1 cellular context compared by ENCODE assay signal in the genomic region with DNA sequence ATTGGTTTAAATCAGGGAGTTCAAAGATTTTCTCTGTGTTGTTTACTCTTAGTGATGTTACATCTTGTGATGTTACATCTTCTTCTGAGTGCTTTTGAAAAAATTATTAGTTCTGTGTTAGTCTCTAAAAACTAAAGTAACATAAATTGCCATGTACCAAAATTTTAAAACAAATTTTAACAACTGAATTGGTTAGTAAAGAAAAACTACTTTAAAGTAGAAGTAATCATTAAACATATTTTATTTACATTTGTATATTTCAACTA.
TF ChIP-seq lines count a peak whose summit lies in the region.

No MANE protein-coding gene starts in this region.

TF ChIP-seq in HepG2, 621 proteins besides CTCF, POLR2A, EP300 and RAD21:
- TF ChIP-seq SNAI1 (CRISPR knock-in tag; IDR thresholded peaks at IDR 0.05; ENCODE audit: borderline replicate concordance): no peak
- TF ChIP-seq, protein P1, sequence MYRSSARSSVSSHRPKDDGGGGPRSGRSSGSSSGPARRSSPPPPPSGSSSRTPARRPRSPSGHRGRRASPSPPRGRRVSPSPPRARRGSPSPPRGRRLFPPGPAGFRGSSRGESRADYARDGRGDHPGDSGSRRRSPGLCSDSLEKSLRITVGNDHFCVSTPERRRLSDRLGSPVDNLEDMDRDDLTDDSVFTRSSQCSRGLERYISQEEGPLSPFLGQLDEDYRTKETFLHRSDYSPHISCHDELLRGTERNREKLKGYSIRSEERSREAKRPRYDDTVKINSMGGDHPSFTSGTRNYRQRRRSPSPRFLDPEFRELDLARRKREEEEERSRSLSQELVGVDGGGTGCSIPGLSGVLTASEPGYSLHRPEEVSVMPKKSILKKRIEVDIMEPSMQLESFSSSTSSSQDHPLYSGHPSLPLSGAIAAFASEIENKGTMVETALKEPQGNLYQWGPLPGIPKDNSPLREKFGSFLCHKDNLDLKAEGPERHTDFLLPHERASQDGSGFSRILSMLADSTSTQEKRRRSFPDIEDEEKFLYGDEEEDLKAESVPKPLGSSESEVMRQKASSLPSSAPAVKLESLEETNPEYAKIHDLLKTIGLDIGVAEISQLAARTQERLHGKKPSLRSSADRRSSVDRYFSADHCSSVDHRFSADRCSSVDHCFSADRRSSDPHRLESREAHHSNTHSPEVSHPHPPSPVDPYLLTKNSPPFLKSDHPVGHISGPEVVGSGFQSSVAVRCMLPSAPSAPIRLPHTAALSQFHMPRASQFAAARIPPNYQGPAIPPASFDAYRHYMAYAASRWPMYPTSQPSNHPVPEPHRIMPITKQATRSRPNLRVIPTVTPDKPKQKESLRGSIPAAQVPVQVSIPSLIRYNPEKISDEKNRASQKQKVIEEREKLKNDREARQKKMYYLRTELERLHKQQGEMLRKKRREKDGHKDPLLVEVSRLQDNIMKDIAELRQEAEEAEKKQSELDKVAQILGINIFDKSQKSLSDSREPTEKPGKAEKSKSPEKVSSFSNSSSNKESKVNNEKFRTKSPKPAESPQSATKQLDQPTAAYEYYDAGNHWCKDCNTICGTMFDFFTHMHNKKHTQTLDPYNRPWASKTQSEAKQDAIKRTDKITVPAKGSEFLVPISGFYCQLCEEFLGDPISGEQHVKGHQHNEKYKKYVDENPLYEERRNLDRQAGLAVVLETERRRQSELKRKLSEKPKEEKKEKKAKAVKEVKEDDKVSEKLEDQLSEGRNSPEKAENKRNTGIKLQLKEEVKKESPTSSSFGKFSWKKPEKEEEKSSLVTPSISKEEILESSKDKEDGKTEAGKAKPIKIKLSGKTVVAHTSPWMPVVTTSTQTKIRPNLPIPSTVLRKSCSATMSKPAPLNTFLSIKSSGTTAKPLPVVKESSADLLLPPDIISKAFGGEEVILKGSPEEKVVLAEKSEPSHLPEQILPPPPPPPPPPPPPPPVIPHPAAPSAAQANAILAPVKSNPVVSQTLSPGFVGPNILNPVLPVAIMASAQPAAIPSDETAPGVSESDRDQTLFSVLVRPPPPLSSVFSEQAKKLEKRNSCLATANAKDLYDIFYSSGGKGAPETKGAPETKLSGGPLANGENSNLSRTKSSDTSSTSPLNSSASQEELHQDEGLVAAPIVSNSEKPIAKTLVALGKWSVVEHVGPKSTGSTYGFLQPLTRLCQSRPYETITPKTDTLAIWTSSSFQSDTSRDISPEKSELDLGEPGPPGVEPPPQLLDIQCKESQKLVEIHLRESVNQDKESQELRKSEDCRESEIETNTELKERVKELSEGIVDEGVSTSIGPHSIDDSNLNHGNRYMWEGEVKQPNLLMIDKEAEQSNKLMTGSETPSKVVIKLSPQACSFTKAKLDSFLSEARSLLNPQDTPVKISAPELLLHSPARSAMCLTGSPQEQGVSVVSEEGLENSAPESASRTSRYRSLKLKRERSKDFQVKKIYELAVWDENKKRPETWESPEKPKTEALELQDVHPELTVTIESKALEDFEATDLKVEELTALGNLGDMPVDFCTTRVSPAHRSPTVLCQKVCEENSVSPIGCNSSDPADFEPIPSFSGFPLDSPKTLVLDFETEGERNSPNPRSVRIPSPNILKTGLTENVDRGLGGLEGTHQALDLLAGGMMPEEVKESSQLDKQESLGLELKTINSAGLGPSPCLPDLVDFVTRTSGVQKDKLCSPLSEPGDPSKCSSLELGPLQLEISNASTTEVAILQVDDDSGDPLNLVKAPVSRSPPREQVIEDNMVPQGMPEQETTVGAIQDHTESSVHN (CRISPR knock-in tag; IDR thresholded peaks at IDR 0.05): no peak
- no peak for TF ChIP-seq ZNF605 (CRISPR knock-in tag; IDR thresholded peaks at IDR 0.05)
- TF ChIP-seq ZMYM3 (CRISPR knock-in tag; IDR thresholded peaks at IDR 0.05): no peak
- no peak for TF ChIP-seq RXRB (CRISPR knock-in tag; IDR thresholded peaks at IDR 0.05; ENCODE audit: borderline replicate concordance)
- TF ChIP-seq ZFP91 (CRISPR knock-in tag; IDR thresholded peaks at IDR 0.05; ENCODE audit: borderline replicate concordance): no peak
- no peak for TF ChIP-seq ZNF674 (CRISPR knock-in tag; IDR thresholded peaks at IDR 0.05; ENCODE audit: low read depth)
- TF ChIP-seq ZNF180 (CRISPR knock-in tag; IDR thresholded peaks at IDR 0.05; ENCODE audit: borderline replicate concordance, low read depth): no peak
- no peak for TF ChIP-seq BORCS8-MEF2B (CRISPR knock-in tag; IDR thresholded peaks at IDR 0.05)
- no peak for TF ChIP-seq HHEX (CRISPR knock-in tag; IDR thresholded peaks at IDR 0.05)
- no peak for TF ChIP-seq SMC3 (IDR thresholded peaks at IDR 0.05; ENCODE audit: low read length)
